2 cellular contexts compared by ENCODE assay signal in the genomic region with DNA sequence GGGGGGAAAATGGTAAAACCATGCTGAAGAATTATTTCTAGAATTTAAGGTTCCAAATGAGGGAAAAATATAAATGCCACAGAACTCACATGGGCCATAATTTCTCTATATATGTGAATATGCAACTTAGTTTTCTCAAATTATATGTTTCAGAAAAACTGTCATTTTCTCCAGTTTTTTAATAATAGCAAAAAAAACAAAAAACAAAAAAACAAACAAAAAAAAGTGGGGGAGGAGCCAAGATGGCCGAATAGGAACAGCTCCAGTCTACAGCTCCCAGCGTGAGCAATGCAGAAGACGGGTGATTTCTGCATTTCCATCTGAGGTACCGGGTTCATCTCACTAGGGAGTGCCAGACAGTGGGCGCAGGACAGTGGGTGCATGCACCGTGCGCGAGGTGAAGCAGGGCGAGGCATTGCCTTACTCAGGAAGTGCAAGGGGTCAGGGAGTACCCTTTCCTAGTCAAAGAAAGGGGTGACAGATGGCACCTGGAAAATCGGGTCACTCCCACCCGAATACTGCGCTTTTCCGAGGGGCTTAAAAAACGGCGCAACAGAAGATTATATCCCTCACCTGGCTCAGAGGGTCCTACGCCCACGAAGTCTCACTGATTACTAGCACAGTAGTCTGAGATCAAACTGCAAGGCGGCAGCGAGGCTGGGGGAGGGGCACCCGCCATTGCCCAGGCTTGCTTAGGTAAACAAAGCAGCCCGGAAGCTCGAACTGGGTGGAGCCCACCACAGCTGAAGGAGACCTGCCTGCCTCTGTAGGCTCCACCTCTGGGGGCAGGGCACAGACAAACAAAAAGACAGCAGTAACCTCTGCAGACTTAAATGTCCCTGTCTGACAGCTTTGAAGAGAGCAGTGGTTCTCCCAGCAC.
TF ChIP-seq lines count a peak whose summit lies in the region.
"Not testable (repeated sequence)": the region's sequence is repeated elsewhere in the genome, so short reads cannot be mapped to it uniquely, and the experiment has no call there.

No MANE protein-coding gene starts in this region.

TF ChIP-seq in WTC11, 78 proteins besides CTCF, POLR2A, EP300 and RAD21:
- peak; percentile 82 for TF ChIP-seq FOXK1 (CRISPR knock-in tag; IDR thresholded peaks at IDR 0.05)
- TF ChIP-seq FOXP4 (CRISPR knock-in tag; IDR thresholded peaks at IDR 0.05) = 0 out of 2 replicates have a peak, but pooled peaks have one; percentile 46
- peak; percentile 65; the same call in 1 of the 2 replicates for TF ChIP-seq ZNF281 (CRISPR knock-in tag; IDR thresholded peaks at IDR 0.05)
- TF ChIP-seq MAX (CRISPR knock-in tag; IDR thresholded peaks at IDR 0.05) = peak; percentile 17; the same call in 1 of the 2 replicates
TF ChIP-seq in WTC11: peak in this region for 4; not testable (repeated sequence) for 74.

TF ChIP-seq in HepG2, 621 proteins besides CTCF, POLR2A, EP300 and RAD21:
- TF ChIP-seq FOXK1 (CRISPR knock-in tag; IDR thresholded peaks at IDR 0.05; ENCODE audit: borderline replicate concordance, low read depth) = peak; percentile 28; the same call in 1 of the 2 replicates
- peak; percentile 53; the same call in 1 of the 2 replicates for TF ChIP-seq HOXA3 (CRISPR knock-in tag; IDR thresholded peaks at IDR 0.05)
- TF ChIP-seq, protein P1, sequence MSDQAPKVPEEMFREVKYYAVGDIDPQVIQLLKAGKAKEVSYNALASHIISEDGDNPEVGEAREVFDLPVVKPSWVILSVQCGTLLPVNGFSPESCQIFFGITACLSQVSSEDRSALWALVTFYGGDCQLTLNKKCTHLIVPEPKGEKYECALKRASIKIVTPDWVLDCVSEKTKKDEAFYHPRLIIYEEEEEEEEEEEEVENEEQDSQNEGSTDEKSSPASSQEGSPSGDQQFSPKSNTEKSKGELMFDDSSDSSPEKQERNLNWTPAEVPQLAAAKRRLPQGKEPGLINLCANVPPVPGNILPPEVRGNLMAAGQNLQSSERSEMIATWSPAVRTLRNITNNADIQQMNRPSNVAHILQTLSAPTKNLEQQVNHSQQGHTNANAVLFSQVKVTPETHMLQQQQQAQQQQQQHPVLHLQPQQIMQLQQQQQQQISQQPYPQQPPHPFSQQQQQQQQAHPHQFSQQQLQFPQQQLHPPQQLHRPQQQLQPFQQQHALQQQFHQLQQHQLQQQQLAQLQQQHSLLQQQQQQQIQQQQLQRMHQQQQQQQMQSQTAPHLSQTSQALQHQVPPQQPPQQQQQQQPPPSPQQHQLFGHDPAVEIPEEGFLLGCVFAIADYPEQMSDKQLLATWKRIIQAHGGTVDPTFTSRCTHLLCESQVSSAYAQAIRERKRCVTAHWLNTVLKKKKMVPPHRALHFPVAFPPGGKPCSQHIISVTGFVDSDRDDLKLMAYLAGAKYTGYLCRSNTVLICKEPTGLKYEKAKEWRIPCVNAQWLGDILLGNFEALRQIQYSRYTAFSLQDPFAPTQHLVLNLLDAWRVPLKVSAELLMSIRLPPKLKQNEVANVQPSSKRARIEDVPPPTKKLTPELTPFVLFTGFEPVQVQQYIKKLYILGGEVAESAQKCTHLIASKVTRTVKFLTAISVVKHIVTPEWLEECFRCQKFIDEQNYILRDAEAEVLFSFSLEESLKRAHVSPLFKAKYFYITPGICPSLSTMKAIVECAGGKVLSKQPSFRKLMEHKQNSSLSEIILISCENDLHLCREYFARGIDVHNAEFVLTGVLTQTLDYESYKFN (CRISPR knock-in tag; conservative IDR thresholded peaks at IDR 0.05) = peak; percentile 35; the same call in 1 of the 2 replicates
- peak; percentile 31; the same call in 1 of the 2 replicates for TF ChIP-seq SP5 (CRISPR knock-in tag; IDR thresholded peaks at IDR 0.05; ENCODE audit: borderline replicate concordance, low read depth)
- peak; percentile 39 for TF ChIP-seq YY1 (IDR thresholded peaks at IDR 0.05; ENCODE audit: insufficient read depth, insufficient replicate concordance, low read depth, low read length)
- TF ChIP-seq, protein P2, sequence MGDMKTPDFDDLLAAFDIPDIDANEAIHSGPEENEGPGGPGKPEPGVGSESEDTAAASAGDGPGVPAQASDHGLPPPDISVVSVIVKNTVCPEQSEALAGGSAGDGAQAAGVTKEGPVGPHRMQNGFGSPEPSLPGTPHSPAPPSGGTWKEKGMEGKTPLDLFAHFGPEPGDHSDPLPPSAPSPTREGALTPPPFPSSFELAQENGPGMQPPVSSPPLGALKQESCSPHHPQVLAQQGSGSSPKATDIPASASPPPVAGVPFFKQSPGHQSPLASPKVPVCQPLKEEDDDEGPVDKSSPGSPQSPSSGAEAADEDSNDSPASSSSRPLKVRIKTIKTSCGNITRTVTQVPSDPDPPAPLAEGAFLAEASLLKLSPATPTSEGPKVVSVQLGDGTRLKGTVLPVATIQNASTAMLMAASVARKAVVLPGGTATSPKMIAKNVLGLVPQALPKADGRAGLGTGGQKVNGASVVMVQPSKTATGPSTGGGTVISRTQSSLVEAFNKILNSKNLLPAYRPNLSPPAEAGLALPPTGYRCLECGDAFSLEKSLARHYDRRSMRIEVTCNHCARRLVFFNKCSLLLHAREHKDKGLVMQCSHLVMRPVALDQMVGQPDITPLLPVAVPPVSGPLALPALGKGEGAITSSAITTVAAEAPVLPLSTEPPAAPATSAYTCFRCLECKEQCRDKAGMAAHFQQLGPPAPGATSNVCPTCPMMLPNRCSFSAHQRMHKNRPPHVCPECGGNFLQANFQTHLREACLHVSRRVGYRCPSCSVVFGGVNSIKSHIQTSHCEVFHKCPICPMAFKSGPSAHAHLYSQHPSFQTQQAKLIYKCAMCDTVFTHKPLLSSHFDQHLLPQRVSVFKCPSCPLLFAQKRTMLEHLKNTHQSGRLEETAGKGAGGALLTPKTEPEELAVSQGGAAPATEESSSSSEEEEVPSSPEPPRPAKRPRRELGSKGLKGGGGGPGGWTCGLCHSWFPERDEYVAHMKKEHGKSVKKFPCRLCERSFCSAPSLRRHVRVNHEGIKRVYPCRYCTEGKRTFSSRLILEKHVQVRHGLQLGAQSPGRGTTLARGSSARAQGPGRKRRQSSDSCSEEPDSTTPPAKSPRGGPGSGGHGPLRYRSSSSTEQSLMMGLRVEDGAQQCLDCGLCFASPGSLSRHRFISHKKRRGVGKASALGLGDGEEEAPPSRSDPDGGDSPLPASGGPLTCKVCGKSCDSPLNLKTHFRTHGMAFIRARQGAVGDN (CRISPR knock-in tag; IDR thresholded peaks at IDR 0.05) = peak; percentile 39
- TF ChIP-seq ETV5 (CRISPR knock-in tag; IDR thresholded peaks at IDR 0.05; ENCODE audit: borderline replicate concordance) = peak; percentile 56; the same call in 1 of the 2 replicates
- peak; percentile 39; the same call in 1 of the 2 replicates for TF ChIP-seq ELF1 (CRISPR knock-in tag; IDR thresholded peaks at IDR 0.05)
- TF ChIP-seq SAP130 (CRISPR knock-in tag; IDR thresholded peaks at IDR 0.05; ENCODE audit: low read depth) = peak; percentile 16; the same call in 1 of the 2 replicates
- peak; percentile 57 for TF ChIP-seq ZMYM4 (CRISPR knock-in tag; IDR thresholded peaks at IDR 0.05)
- not testable (repeated sequence) for TF ChIP-seq FOXA1 (IDR thresholded peaks at IDR 0.05)
- peak; percentile 78 for TF ChIP-seq FOXA1 (CRISPR knock-in tag; IDR thresholded peaks at IDR 0.05)
- peak; percentile 47; the same call in 1 of the 2 replicates for TF ChIP-seq ARID5B (CRISPR knock-in tag; IDR thresholded peaks at IDR 0.05)
- peak; percentile 66 for TF ChIP-seq FOXA3 (CRISPR knock-in tag; IDR thresholded peaks at IDR 0.05)
- peak; percentile 87 for TF ChIP-seq ZNF281 (CRISPR knock-in tag; IDR thresholded peaks at IDR 0.05; ENCODE audit: borderline replicate concordance)
